In genomic region chr6:44201638-44202303, GRCh38 we compare ENCODE assay signal across 17 cellular contexts. TPM values are rescaled to one million over a fixed set of nuclear protein-coding genes. Genes with fewer than 3 reads are reported as not detected.
DNase-seq lines count a peak whose midpoint lies in the region; ATAC-seq and TF ChIP-seq lines count a peak whose summit lies in the region.
"Had no signal": no experiment of that assay in that cellular context is flagged by ENCODE, and none has a peak within 500 bp of the region (broad histone marks: within the 10 kb centered on the region; RNA-seq: fewer than 3 reads in every experiment).

No MANE protein-coding gene starts in this region.

- no peak overlapping the region for H3K4ac ChIP-seq in neuronal stem cell (ENCODE audit: low read length)

- WGBS in heart right ventricle, 2 donors, result 76 to 86% methylated on average over 11 of the region's 11 CpGs
- WGBS in neuronal stem cell (ENCODE audit: extremely low coverage in 2 of 2, insufficient read length in 2 of 2, insufficient replicate concordance in 1 of 2), 2 donors, result no CpG with 5 or more reads among the region's 11 CpGs

- no peak overlapping the region for H2AFZ ChIP-seq in neuronal stem cell (ENCODE audit: low read length)

- H3K4me1 Mint-ChIP-seq in CD8-positive, alpha-beta memory T cell, result no peaks in the 10 kb centered on the region
- no peaks in the 10 kb centered on the region for H3K4me1 Mint-ChIP-seq in T-cell
- no peaks in the 10 kb centered on the region for H3K4me1 Mint-ChIP-seq in CD4-positive, alpha-beta memory T cell

- peak overlapping the region; percentile 88 for H2BK5ac ChIP-seq in neuronal stem cell (ENCODE audit: low read length)

- H2AK5ac ChIP-seq in neuronal stem cell (ENCODE audit: low read depth, low read length), result peak overlapping the region; percentile 31

- no peak overlapping the region for H3K4me2 ChIP-seq in neuronal stem cell (ENCODE audit: insufficient read depth, low read length, poor library complexity, severe bottlenecking)
- H3K4me2 ChIP-seq: SK-N-SH had no signal

- peak overlapping the region; percentile 65 for H2BK15ac ChIP-seq in neuronal stem cell (ENCODE audit: low read length)

- no peaks in the 10 kb centered on the region for H3K4me1 ChIP-seq in CD8-positive, alpha-beta memory T cell (ENCODE audit: insufficient read depth, low read length)
- peaks cover 20% of the 10 kb centered on the region for H3K4me1 ChIP-seq in RWPE2 (ENCODE audit: insufficient read depth, poor library complexity, severe bottlenecking)
- peaks cover 8 to 29% (median 20%) of the 10 kb centered on the region in 9 donors for H3K4me1 ChIP-seq in heart right ventricle
- peaks cover 24 to 26% of the 10 kb centered on the region in 2 donors for H3K4me1 ChIP-seq in neuronal stem cell (ENCODE audit: control insufficient read depth in 2 of 2, insufficient read depth in 1 of 2, low read depth in 1 of 2, low read length in 2 of 2)
- H3K4me1 ChIP-seq in CD4-positive, alpha-beta memory T cell (ENCODE audit: insufficient read depth, low read length), result no peaks in the 10 kb centered on the region
- H3K4me1 ChIP-seq: left lung had no signal

- H2BK12ac ChIP-seq in neuronal stem cell (ENCODE audit: low read length), result no peak overlapping the region

- no peaks in the 10 kb centered on the region for H3K27me3 ChIP-seq in CD8-positive, alpha-beta memory T cell (ENCODE audit: insufficient read depth, low read length, poor library complexity, severe bottlenecking)
- H3K27me3 ChIP-seq in RWPE2 (ENCODE audit: insufficient read depth, poor library complexity, severe bottlenecking) (no peaks in the 10 kb centered on the region), heart right ventricle (no peaks in the 10 kb centered on the region), neuronal stem cell (ENCODE audit: control insufficient read depth in 3 of 3, insufficient read depth in 3 of 3, low read depth in 1 of 3, low read length in 3 of 3) (no peaks in the 10 kb centered on the region)
- no peaks in the 10 kb centered on the region for H3K27me3 ChIP-seq in CD4-positive, alpha-beta memory T cell (ENCODE audit: insufficient read depth, low read length)
- H3K27me3 ChIP-seq: left lung, tibial artery had no signal

- H3K4me3 Mint-ChIP-seq in CD8-positive, alpha-beta memory T cell, result no peak overlapping the region
- H3K4me3 Mint-ChIP-seq in T-cell, result no peak overlapping the region
- H3K4me3 Mint-ChIP-seq in CD4-positive, alpha-beta memory T cell, result no peak overlapping the region
- H3K4me3 Mint-ChIP-seq: activated CD8-positive, alpha-beta T cell treated with anti-CD3 and anti-CD28 coated beads for 36 hours; activated T-helper 1 cell treated with anti-CD3 and anti-CD28 coated beads, Interleukin-12 subunit alpha, Interleukin-12 subunit beta, Interleukin-2, Interleukin-4 antibody, amounts not matched to agents 30 ng/mL and 10 ng/mL and 1 ng/mL, durations not matched to agents 14 hours and 24 hours and 36 hours; naive thymus-derived CD4-positive, alpha-beta T cell had no signal

- no peak overlapping the region for H3K27ac Mint-ChIP-seq in CD8-positive, alpha-beta memory T cell
- H3K27ac Mint-ChIP-seq in T-cell, result no peak overlapping the region
- H3K27ac Mint-ChIP-seq in CD4-positive, alpha-beta memory T cell, result no peak overlapping the region
- H3K27ac Mint-ChIP-seq: activated CD8-positive, alpha-beta T cell treated with anti-CD3 and anti-CD28 coated beads for 36 hours; activated T-helper 1 cell treated with anti-CD3 and anti-CD28 coated beads, Interleukin-12 subunit alpha, Interleukin-12 subunit beta, Interleukin-2, Interleukin-4 antibody, amounts not matched to agents 30 ng/mL and 10 ng/mL and 1 ng/mL, durations not matched to agents 14 hours and 24 hours and 36 hours had no signal

- H3K27ac ChIP-seq in CD8-positive, alpha-beta memory T cell (ENCODE audit: low read depth, low read length), result peak overlapping the region; percentile 47
- H3K27ac ChIP-seq in RWPE2 (ENCODE audit: poor library complexity, severe bottlenecking), result peak overlapping the region; percentile 29
- H3K27ac ChIP-seq in heart right ventricle, result peak overlapping the region in 9 of 10 donors; percentile 31 to 90 (median 80)
- no peak overlapping the region for H3K27ac ChIP-seq in neuronal stem cell (replicated peaks; ENCODE audit: low read length)
- no peak overlapping the region for H3K27ac ChIP-seq in CD4-positive, alpha-beta memory T cell (ENCODE audit: low read depth, low read length)
- H3K27ac ChIP-seq: left lung, tibial artery had no signal

- ATAC-seq in RWPE2 (ENCODE audit: low read depth), result peak; percentile 71
- ATAC-seq in heart right ventricle, result peak in 4 of 8 donors; percentile 12 to 53 (median 30)
- ATAC-seq in GM18502 (IDR thresholded peaks at IDR 0.05; ENCODE audit: poor library complexity, unreplicated experiment), result no peak
- no peak for ATAC-seq in T-cell (replicated peaks in 1 of 4)
- ATAC-seq: activated CD8-positive, alpha-beta T cell treated with anti-CD3 and anti-CD28 coated beads for 36 hours; naive thymus-derived CD4-positive, alpha-beta T cell had no signal

- no peak overlapping the region for H3K14ac ChIP-seq in neuronal stem cell (ENCODE audit: low read length)

- TF ChIP-seq CTCF in RWPE2 (IDR thresholded peaks at IDR 0.05; ENCODE audit: poor library complexity, severe bottlenecking), result no peak
- no peak for TF ChIP-seq CTCF in heart right ventricle (IDR thresholded peaks at IDR 0.05)

- CTCF ChIA-PET in CD8-positive, alpha-beta memory T cell (lab: Charles Lee), result interaction anchor here (0.6 to 1.3 kb wide), 2 partner anchors 14 to 21 kb away, joined by 3 read pairs; no protein-coding TSS in a partner anchor
- CTCF ChIA-PET in T-cell (lab: Charles Lee), result no interaction called here
- CTCF ChIA-PET in CD4-positive, alpha-beta memory T cell (lab: Charles Lee; ENCODE audit: partially characterized antibody), result no interaction called here

- intact Hi-C loops in heart right ventricle (cut with DNase I), result no loop called here
- intact Hi-C loops in CD4-positive, alpha-beta memory T cell (cut with micrococcal nuclease), result no loop called here

- no peaks in the 10 kb centered on the region for H3K9me3 ChIP-seq in CD8-positive, alpha-beta memory T cell (ENCODE audit: low read length)
- H3K9me3 ChIP-seq in RWPE2 (ENCODE audit: severe bottlenecking) (no peaks in the 10 kb centered on the region), heart right ventricle (no peaks in the 10 kb centered on the region), neuronal stem cell (replicated peaks in 1 of 2; ENCODE audit: control insufficient read depth in 2 of 2, insufficient read depth in 1 of 2, low read depth in 1 of 2, low read length in 2 of 2) (no peaks in the 10 kb centered on the region)
- no peaks in the 10 kb centered on the region for H3K9me3 ChIP-seq in CD4-positive, alpha-beta memory T cell (ENCODE audit: control insufficient read depth in 1 of 2, low read length in 2 of 2)
- H3K9me3 ChIP-seq: left lung, SK-N-SH, tibial artery had no signal

- no peak overlapping the region for H3K9ac ChIP-seq in neuronal stem cell (ENCODE audit: low read depth, low read length, poor library complexity)
- H3K9ac ChIP-seq: SK-N-SH had no signal

- H4K91ac ChIP-seq in neuronal stem cell (ENCODE audit: low read depth, low read length, poor library complexity), result peak overlapping the region; percentile 18

- no peaks in the 10 kb centered on the region for H3K79me1 ChIP-seq in neuronal stem cell (ENCODE audit: low read depth, low read length)

- H4K8ac ChIP-seq in neuronal stem cell (ENCODE audit: low read depth, low read length), result no peak overlapping the region

- POLR2A ChIA-PET in CD8-positive, alpha-beta memory T cell (lab: Charles Lee), result no interaction called here
- POLR2A ChIA-PET in T-cell (lab: Charles Lee), result no interaction called here
- POLR2A ChIA-PET in CD4-positive, alpha-beta memory T cell (lab: Charles Lee; ENCODE audit: partially characterized antibody), result no interaction called here

- H3K36me3 Mint-ChIP-seq in CD8-positive, alpha-beta memory T cell, result peaks cover 0 to 3% (median 0%) of the 10 kb centered on the region in 3 donors
- no peaks in the 10 kb centered on the region for H3K36me3 Mint-ChIP-seq in T-cell
- H3K36me3 Mint-ChIP-seq in CD4-positive, alpha-beta memory T cell, result no peaks in the 10 kb centered on the region
- H3K36me3 Mint-ChIP-seq: naive thymus-derived CD4-positive, alpha-beta T cell had no signal

- H2BK120ac ChIP-seq in neuronal stem cell (ENCODE audit: low read depth, low read length), result no peak overlapping the region

- H3K23ac ChIP-seq in neuronal stem cell (ENCODE audit: low read depth, low read length, poor library complexity), result peak overlapping the region; percentile 18

- H3K27me3 Mint-ChIP-seq in CD8-positive, alpha-beta memory T cell, result peaks cover 9 to 30% of the 10 kb centered on the region in 2 donors
- peaks cover 0 to 4% of the 10 kb centered on the region in 2 donors for H3K27me3 Mint-ChIP-seq in T-cell
- no peaks in the 10 kb centered on the region for H3K27me3 Mint-ChIP-seq in CD4-positive, alpha-beta memory T cell

- H3K4me3 ChIP-seq in CD8-positive, alpha-beta memory T cell (ENCODE audit: low read length), result no peak overlapping the region
- no peak overlapping the region for H3K4me3 ChIP-seq in RWPE2 (ENCODE audit: severe bottlenecking)
- H3K4me3 ChIP-seq in heart right ventricle, result no peak overlapping the region
- no peak overlapping the region for H3K4me3 ChIP-seq in neuronal stem cell (ENCODE audit: low read length in 2 of 2)
- H3K4me3 ChIP-seq in CD4-positive, alpha-beta memory T cell (ENCODE audit: low read length in 2 of 2), result no peak overlapping the region
- H3K4me3 ChIP-seq: left lung, tibial artery had no signal

- no peak for DNase-seq in CD8-positive, alpha-beta memory T cell
- DNase-seq in RWPE2 (ENCODE audit: low spot score) (no peak), heart right ventricle (no peak), neuronal stem cell (ENCODE audit: low spot score) (no peak), T-cell (no peak), NCI-H2081 treated with DMSO at 0.1 percent for 48 hours (lab: John Stamatoyannopoulos, UW) (no peak)
- no peak for DNase-seq in CD4-positive, alpha-beta memory T cell
- DNase-seq: activated CD8-positive, alpha-beta T cell treated with anti-CD3 and anti-CD28 coated beads for 36 hours; amniotic stem cell; left lung; naive thymus-derived CD4-positive, alpha-beta T cell; retina; SK-N-SH; tibial artery had no signal

- H3K36me3 ChIP-seq in CD8-positive, alpha-beta memory T cell (ENCODE audit: insufficient read depth, low read length), result no peaks in the 10 kb centered on the region
- H3K36me3 ChIP-seq in RWPE2 (ENCODE audit: low read depth), result no peaks in the 10 kb centered on the region
- no peaks in the 10 kb centered on the region for H3K36me3 ChIP-seq in heart right ventricle
- H3K36me3 ChIP-seq in neuronal stem cell (replicated peaks in 1 of 2; ENCODE audit: control insufficient read depth in 2 of 2, insufficient read depth in 2 of 2, low read length in 2 of 2), result no peaks in the 10 kb centered on the region
- H3K36me3 ChIP-seq in CD4-positive, alpha-beta memory T cell (ENCODE audit: insufficient read depth, low read length), result no peaks in the 10 kb centered on the region
- H3K36me3 ChIP-seq: left lung, tibial artery had no signal

- H3K9me3 Mint-ChIP-seq in CD8-positive, alpha-beta memory T cell, result no peaks in the 10 kb centered on the region
- no peaks in the 10 kb centered on the region for H3K9me3 Mint-ChIP-seq in T-cell
- H3K9me3 Mint-ChIP-seq in CD4-positive, alpha-beta memory T cell, result no peaks in the 10 kb centered on the region
- H3K9me3 Mint-ChIP-seq: activated CD8-positive, alpha-beta T cell treated with anti-CD3 and anti-CD28 coated beads for 36 hours; activated T-helper 1 cell treated with anti-CD3 and anti-CD28 coated beads, Interleukin-12 subunit alpha, Interleukin-12 subunit beta, Interleukin-2, Interleukin-4 antibody, amounts not matched to agents 30 ng/mL and 10 ng/mL and 1 ng/mL, durations not matched to agents 14 hours and 24 hours and 36 hours; naive thymus-derived CD4-positive, alpha-beta T cell had no signal

- peak overlapping the region; percentile 80 for H3K18ac ChIP-seq in neuronal stem cell (ENCODE audit: low read length)

RNA-seq across cellular contexts. Expression of gene MYMX, which starts 15.0 kb away (rescaled TPM):
- total RNA-seq in CD8-positive, alpha-beta memory T cell, result not detected
- polyA plus RNA-seq in CD8-positive, alpha-beta memory T cell, result not detected
- total RNA-seq in heart right ventricle (1 to 10 TPM in 2 of 10 donors, under 1 TPM in 3, not detected in 5; 0.41 to 2.3 (median 0.86) TPM), T-cell (not detected)
- polyA plus RNA-seq in heart right ventricle, result under 1 TPM in 1 of 2 donors, not detected in 1; 0.91 TPM
- polyA plus RNA-seq in neuronal stem cell (2013, experiment 1 of 2), result 2.1 TPM
- 2.3 TPM for polyA plus RNA-seq in neuronal stem cell (2013, experiment 2 of 2)
- not detected for total RNA-seq in CD4-positive, alpha-beta memory T cell
- polyA plus RNA-seq in CD4-positive, alpha-beta memory T cell, result not detected
- total RNA-seq: activated CD8-positive, alpha-beta T cell treated with anti-CD3 and anti-CD28 coated beads for 36 hours; activated T-helper 1 cell treated with anti-CD3 and anti-CD28 coated beads, Interleukin-12 subunit alpha, Interleukin-12 subunit beta, Interleukin-2, Interleukin-4 antibody, amounts not matched to agents 30 ng/mL and 10 ng/mL and 1 ng/mL, durations not matched to agents 14 hours and 24 hours and 36 hours; cerebellum; naive thymus-derived CD4-positive, alpha-beta T cell had no signal
- polyA plus RNA-seq: naive thymus-derived CD4-positive, alpha-beta T cell; SK-N-SH had no signal

RNA-seq across cellular contexts. Expression of gene SLC29A1, which starts 21.6 kb away (rescaled TPM):
- 100 to 1,000 TPM; 116 TPM for total RNA-seq in CD8-positive, alpha-beta memory T cell
- polyA plus RNA-seq in CD8-positive, alpha-beta memory T cell, result 3.6 TPM
- total RNA-seq in heart right ventricle, result 100 to 1,000 TPM; 104 to 198 (median 146) TPM
- 10 to 100 TPM; 46.3 to 90.9 TPM for polyA plus RNA-seq in heart right ventricle
- polyA plus RNA-seq in neuronal stem cell (2013, experiment 1 of 2), result 101 TPM
- polyA plus RNA-seq in neuronal stem cell (2013, experiment 2 of 2), result 102 TPM
- 1 to 10 TPM; 1.3 to 8.0 (median 3.4) TPM for total RNA-seq in T-cell
- 1 to 10 TPM; 2.1 to 3.1 TPM for total RNA-seq in CD4-positive, alpha-beta memory T cell
- 1 to 10 TPM; 3.4 to 3.7 TPM for polyA plus RNA-seq in CD4-positive, alpha-beta memory T cell

RNA-seq across cellular contexts. Expression of gene CAPN11, which starts 43.2 kb away (rescaled TPM):
- not detected for total RNA-seq in CD8-positive, alpha-beta memory T cell
- not detected for polyA plus RNA-seq in CD8-positive, alpha-beta memory T cell
- under 1 TPM in 6 of 10 donors, not detected in 4; 0.09 to 0.72 (median 0.24) TPM for total RNA-seq in heart right ventricle
- polyA plus RNA-seq in heart right ventricle, result under 1 TPM; 0.32 to 0.37 TPM
- polyA plus RNA-seq in neuronal stem cell (2013, experiment 1 of 2), result 0.17 TPM
- polyA plus RNA-seq in neuronal stem cell (2013, experiment 2 of 2), result 0.14 TPM
- under 1 TPM in 1 of 5 donors, not detected in 4; 0.79 TPM for total RNA-seq in T-cell
- total RNA-seq in CD4-positive, alpha-beta memory T cell, result not detected
- not detected for polyA plus RNA-seq in CD4-positive, alpha-beta memory T cell
- total RNA-seq: activated T-helper 1 cell treated with anti-CD3 and anti-CD28 coated beads, Interleukin-12 subunit alpha, Interleukin-12 subunit beta, Interleukin-2, Interleukin-4 antibody, amounts not matched to agents 30 ng/mL and 10 ng/mL and 1 ng/mL, durations not matched to agents 14 hours and 24 hours and 36 hours; cerebellum had no signal
- polyA plus RNA-seq: naive thymus-derived CD4-positive, alpha-beta T cell; SK-N-SH had no signal

RNA-seq across cellular contexts. Expression of gene HSP90AB1, which starts 45.1 kb away (rescaled TPM):
- total RNA-seq in CD8-positive, alpha-beta memory T cell, result 1,000 to 10,000 TPM; 2,387 to 2,400 TPM
- 460 TPM for polyA plus RNA-seq in CD8-positive, alpha-beta memory T cell
- total RNA-seq in heart right ventricle (1,000 to 10,000 TPM in 4 of 10 donors, 100 to 1,000 TPM in 6; 675 to 1,053 (median 920) TPM), T-cell (100 to 1,000 TPM; 394 to 454 (median 404) TPM)
- polyA plus RNA-seq in heart right ventricle, result 100 to 1,000 TPM; 235 to 764 TPM
- 1,143 TPM for polyA plus RNA-seq in neuronal stem cell (2013, experiment 1 of 2)
- 1,131 TPM for polyA plus RNA-seq in neuronal stem cell (2013, experiment 2 of 2)
- total RNA-seq in CD4-positive, alpha-beta memory T cell, result 100 to 1,000 TPM; 303 to 324 TPM
- 100 to 1,000 TPM; 384 to 432 TPM for polyA plus RNA-seq in CD4-positive, alpha-beta memory T cell

RNA-seq across cellular contexts. Expression of gene SLC35B2, which starts 55.6 kb away (rescaled TPM):
- total RNA-seq in CD8-positive, alpha-beta memory T cell, result 10 to 100 TPM; 34.8 to 35.7 TPM
- polyA plus RNA-seq in CD8-positive, alpha-beta memory T cell, result 49.0 TPM
- total RNA-seq in heart right ventricle (10 to 100 TPM; 19.4 to 29.8 (median 23.7) TPM), T-cell (10 to 100 TPM; 14.6 to 21.8 (median 20.3) TPM)
- 10 to 100 TPM in 1 of 2 donors, 1 to 10 TPM in 1; 9.1 to 27.2 TPM for polyA plus RNA-seq in heart right ventricle
- 42.4 TPM for polyA plus RNA-seq in neuronal stem cell (2013, experiment 1 of 2)
- 41.6 TPM for polyA plus RNA-seq in neuronal stem cell (2013, experiment 2 of 2)
- 10 to 100 TPM; 20.7 to 20.9 TPM for total RNA-seq in CD4-positive, alpha-beta memory T cell
- 10 to 100 TPM; 41.6 to 65.3 TPM for polyA plus RNA-seq in CD4-positive, alpha-beta memory T cell

Comparison
In these comparisons a context has a peak if more than half of its experiments do, and no peak if none do; other contexts are left out.
1. H3K27ac ChIP-seq: peak in CD8-positive, alpha-beta memory T cell (single experiment), RWPE2 (single experiment) and heart right ventricle (9 of 10); none in neuronal stem cell (single experiment) and CD4-positive, alpha-beta memory T cell (single experiment).
2. RNA of gene SLC29A1, which starts 21.6 kb away (total RNA-seq): 104 to 198 TPM in heart right ventricle and 116 TPM in CD8-positive, alpha-beta memory T cell; 1.3 to 8.0 TPM in T-cell and 2.1 to 3.1 TPM in CD4-positive, alpha-beta memory T cell; every median in the first group is over 10 times any median in the second.